In genomic region chrX:7987160-7987992, GRCh38 we compare ENCODE assay signal across 1 cellular context.
TF ChIP-seq lines count a peak whose summit lies in the region.

No MANE protein-coding gene starts in this region.

TF ChIP-seq in GM12878, 131 proteins besides CTCF, POLR2A, EP300 and RAD21 (continued from another document):
- TF ChIP-seq NKRF (conservative IDR thresholded peaks at IDR 0.05) = no peak
- TF ChIP-seq PKNOX1 (IDR thresholded peaks at IDR 0.05) = peak; percentile 58
- TF ChIP-seq SUPT20H (IDR thresholded peaks at IDR 0.05; ENCODE audit: borderline replicate concordance, control insufficient read depth, low read depth, low read length) = no peak
- peak; percentile 21; the same call in 1 of the 2 replicates for TF ChIP-seq ZNF384 (IDR thresholded peaks at IDR 0.05; ENCODE audit: borderline replicate concordance, low read depth, low read length)
- TF ChIP-seq CREM (IDR thresholded peaks at IDR 0.05; ENCODE audit: low read depth) = 0 out of 2 replicates have a peak, but pooled peaks have one; percentile 30
- peak; percentile 84 for TF ChIP-seq DPF2 (IDR thresholded peaks at IDR 0.05)
- TF ChIP-seq RUNX3 (IDR thresholded peaks at IDR 0.05; ENCODE audit: low read length) = 0 out of 2 replicates have a peak, but pooled peaks have one; percentile 5
- no peak for TF ChIP-seq REST (IDR thresholded peaks at IDR 0.05; ENCODE audit: low read depth, low read length)
- peak; percentile 42; the same call in 1 of the 2 replicates for TF ChIP-seq CHD2 (IDR thresholded peaks at IDR 0.05; ENCODE audit: borderline replicate concordance, low read depth, low read length)
- no peak for TF ChIP-seq ZNF217 (IDR thresholded peaks at IDR 0.05)
- TF ChIP-seq BACH1 (IDR thresholded peaks at IDR 0.05; ENCODE audit: borderline replicate concordance) = peak; percentile 43; the same call in 1 of the 2 replicates
- no peak for TF ChIP-seq GATAD2B (conservative IDR thresholded peaks at IDR 0.05; ENCODE audit: low read depth)
- no peak for TF ChIP-seq RFX5 (IDR thresholded peaks at IDR 0.05; ENCODE audit: low read depth, low read length)
- 0 out of 2 replicates have a peak, but pooled peaks have one; percentile 66 for TF ChIP-seq TCF12 (IDR thresholded peaks at IDR 0.05; ENCODE audit: low read depth, low read length)
- peak; percentile 93 for TF ChIP-seq MTA2 (IDR thresholded peaks at IDR 0.05; ENCODE audit: low read depth)
- TF ChIP-seq MYB (IDR thresholded peaks at IDR 0.05; ENCODE audit: borderline replicate concordance, low read depth, low read length) = 0 out of 2 replicates have a peak, but pooled peaks have one; percentile 15
- TF ChIP-seq BHLHE40 (IDR thresholded peaks at IDR 0.05; ENCODE audit: borderline replicate concordance in 1 of 2, low read depth in 2 of 2, low read length in 1 of 2) = peak in 1 of 2 experiments; percentile 32; a peak in 1 of 4 replicates
- TF ChIP-seq CBX3 (IDR thresholded peaks at IDR 0.05; ENCODE audit: borderline replicate concordance, low read depth) = no peak
- peak; percentile 88 for TF ChIP-seq SPI1 (IDR thresholded peaks at IDR 0.05; ENCODE audit: borderline replicate concordance, insufficient read depth, low read depth, low read length)
- peak; percentile 69 for TF ChIP-seq RELB (IDR thresholded peaks at IDR 0.05; ENCODE audit: low read depth)
- TF ChIP-seq CUX1 (IDR thresholded peaks at IDR 0.05; ENCODE audit: insufficient replicate concordance, low read depth, low read length) = no peak
- peak; percentile 77 for TF ChIP-seq ZNF24 (IDR thresholded peaks at IDR 0.05)
- TF ChIP-seq ATF7 (IDR thresholded peaks at IDR 0.05; ENCODE audit: low read depth) = peak; percentile 89
- no peak for TF ChIP-seq EZH2 (IDR thresholded peaks at IDR 0.05; ENCODE audit: borderline replicate concordance, control insufficient read depth, low read depth, low read length)
- TF ChIP-seq ATF2 (IDR thresholded peaks at IDR 0.05; ENCODE audit: low read length) = 0 out of 2 replicates have a peak, but pooled peaks have one; percentile 28
- no peak for TF ChIP-seq NFXL1 (IDR thresholded peaks at IDR 0.05; ENCODE audit: borderline replicate concordance)
TF ChIP-seq in GM12878: peak in this region for 22.
